33 cellular contexts compared by ENCODE assay signal in genomic region chr15:58509556-58509955, GRCh38.
"Had no signal": no experiment of that assay in that cellular context is flagged by ENCODE, and none has a peak within 500 bp of the region (broad histone marks: within the 10 kb centered on the region; RNA-seq: fewer than 3 reads in every experiment).

No MANE protein-coding gene starts in this region.

- H3K9ac ChIP-seq: KMS-11 had no signal

- H3K4me3 ChIP-seq: MG63 had no signal

- H3K27ac ChIP-seq: KMS-11 had no signal

- H3K27me3 ChIP-seq: MG63 had no signal

- H3K9me3 ChIP-seq: MG63 had no signal

- H3K36me3 ChIP-seq: MG63 had no signal

- H3K4me2 ChIP-seq: KMS-11 had no signal

- DNase-seq: Karpas-422, Kasumi-1, MG63, MM.1S, MV-4-11, NCI-H1048, NCI-H1092, NCI-H1092 treated with DMSO at 0.1 percent for 48 hours, NCI-H1105, NCI-H1105 treated with DMSO at 0.1 percent for 48 hours, NCI-H1417 treated with DMSO at 0.1 percent for 48 hours, NCI-H1436, NCI-H1436 treated with DMSO at 0.1 percent for 48 hours, NCI-H146, NCI-H1694, NCI-H1694 treated with DMSO at 0.1 percent for 48 hours, NCI-H187, NCI-H187 treated with DMSO at 0.1 percent for 48 hours, NCI-H1930, NCI-H2029, NCI-H2029 treated with DMSO at 0.1 percent for 48 hours, NCI-H2081, NCI-H2081 treated with DMSO at 0.1 percent for 48 hours, NCI-H2107, NCI-H2171, NCI-H2171 treated with DMSO at 0.1 percent for 48 hours, NCI-H2227 treated with DMSO at 0.1 percent for 48 hours, NCI-H226, NCI-H345, NCI-H446, NCI-H446 treated with DMSO at 0.1 percent for 48 hours, NCI-H510A had no signal
